ENCODE assay signal across 11 cellular contexts in the genomic region with DNA sequence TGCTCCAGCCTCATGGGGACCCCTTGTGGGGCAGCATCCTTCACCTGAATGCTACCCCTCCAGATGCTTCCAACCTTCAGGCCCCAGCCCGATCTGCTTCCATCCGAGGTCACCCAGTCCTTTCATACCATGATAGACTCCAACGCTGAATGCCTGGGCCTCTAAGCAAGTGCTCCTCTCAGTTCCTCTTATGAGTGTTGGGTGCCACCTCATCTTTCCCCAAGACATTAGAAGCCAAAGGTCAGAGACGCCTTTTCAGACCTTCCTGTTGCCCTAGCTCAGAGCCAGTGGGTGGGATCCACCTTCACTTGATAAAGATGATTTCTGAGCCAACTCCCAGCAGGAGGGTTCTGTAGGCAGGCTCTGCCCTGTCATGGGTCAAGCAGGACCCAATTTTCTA.
DNase-seq lines count a peak whose midpoint lies in the region; ATAC-seq and TF ChIP-seq lines count a peak whose summit lies in the region.
"Had no signal": no experiment of that assay in that cellular context is flagged by ENCODE, and none has a peak within 500 bp of the region (broad histone marks: within the 10 kb centered on the region; RNA-seq: fewer than 3 reads in every experiment).

No MANE protein-coding gene starts in this region.

- H3K4me1 Mint-ChIP-seq in activated CD8-positive, alpha-beta T cell treated with anti-CD3 and anti-CD28 coated beads for 36 hours (ENCODE audit: low read depth) = no peaks in the 10 kb centered on the region

- no peak overlapping the region for H3K27ac Mint-ChIP-seq in activated CD8-positive, alpha-beta T cell treated with anti-CD3 and anti-CD28 coated beads for 36 hours

- POLR2A ChIA-PET in activated CD8-positive, alpha-beta T cell treated with anti-CD3 and anti-CD28 coated beads for 36 hours (lab: Charles Lee) = interaction anchor here (0.6 kb wide), 1 partner anchor 110 kb away, joined by 3 read pairs; no protein-coding TSS in a partner anchor

- CTCF ChIA-PET in activated CD8-positive, alpha-beta T cell treated with anti-CD3 and anti-CD28 coated beads for 36 hours (lab: Charles Lee) = no interaction called here

- intact Hi-C loops in activated CD8-positive, alpha-beta T cell treated with anti-CD3 and anti-CD28 coated beads for 36 hours (cut with micrococcal nuclease) = no loop called here

- no peak overlapping the region for H3K4me3 ChIP-seq in GM12864 (ENCODE audit: low read depth, low read length)

- H3K4me3 Mint-ChIP-seq in activated CD8-positive, alpha-beta T cell treated with anti-CD3 and anti-CD28 coated beads for 36 hours = no peak overlapping the region
- H3K4me3 Mint-ChIP-seq: neural crest cell had no signal

- DNase-seq in GM12864 (ENCODE audit: low read depth) (peak; percentile 35), GM19240 (ENCODE audit: insufficient read length, low spot score) (peak; percentile 14), SK-N-DZ (ENCODE audit: low spot score) (no peak), cerebellar nuclear complex (lab: John Stamatoyannopoulos, UW) (no peak)
- no peak for DNase-seq in stimulated activated CD4-positive, alpha-beta T cell treated with anti-CD3 and anti-CD28 coated beads, Interleukin-1b, Interleukin-23, amount 100 ng/mL, for 48 hours
- no peak for DNase-seq in activated CD8-positive, alpha-beta T cell treated with anti-CD3 and anti-CD28 coated beads for 36 hours
- DNase-seq: NCI-H1092; stimulated activated naive CD4-positive, alpha-beta T cell treated with Interleukin-2 at 50 U/mL for 16 hours had no signal

- no peaks in the 10 kb centered on the region for H3K36me3 Mint-ChIP-seq in activated CD8-positive, alpha-beta T cell treated with anti-CD3 and anti-CD28 coated beads for 36 hours (ENCODE audit: low read depth)

- TF ChIP-seq CTCF in GM12864 (IDR thresholded peaks at IDR 0.05; ENCODE audit: low read depth, low read length, missing control alignments) = no peak
- no peak for TF ChIP-seq CTCF in activated CD8-positive, alpha-beta T cell treated with anti-CD3 and anti-CD28 coated beads for 36 hours (IDR thresholded peaks at IDR 0.05)

- no peaks in the 10 kb centered on the region for H3K9me3 Mint-ChIP-seq in activated CD8-positive, alpha-beta T cell treated with anti-CD3 and anti-CD28 coated beads for 36 hours

- H3K27me3 Mint-ChIP-seq in activated CD8-positive, alpha-beta T cell treated with anti-CD3 and anti-CD28 coated beads for 36 hours = peaks cover 13% of the 10 kb centered on the region

- ATAC-seq in HG02623 (IDR thresholded peaks at IDR 0.05; ENCODE audit: unreplicated experiment) (peak; percentile 97), HG03432 (IDR thresholded peaks at IDR 0.05; ENCODE audit: unreplicated experiment) (peak; percentile 98)
- no peak for ATAC-seq in activated CD8-positive, alpha-beta T cell treated with anti-CD3 and anti-CD28 coated beads for 36 hours

Comparison
In these comparisons a context has a peak if more than half of its experiments do, and no peak if none do; other contexts are left out.
1. DNase-seq: peak in GM12864 (single experiment) and GM19240 (single experiment); none in stimulated activated CD4-positive, alpha-beta T cell treated with anti-CD3 and anti-CD28 coated beads, Interleukin-1b, Interleukin-23, amount 100 ng/mL, for 48 hours (single experiment), SK-N-DZ (single experiment), activated CD8-positive, alpha-beta T cell treated with anti-CD3 and anti-CD28 coated beads for 36 hours (single experiment) and cerebellar nuclear complex (0 of 2).